Comparison of ENCODE assay signal across 16 cellular contexts in genomic region chr11:33698921-33699320, GRCh38. TPM values are rescaled to one million over a fixed set of nuclear protein-coding genes. Genes with fewer than 3 reads are reported as not detected.
"Had no signal": no experiment of that assay in that cellular context is flagged by ENCODE, and none has a peak within 500 bp of the region (broad histone marks: within the 10 kb centered on the region; RNA-seq: fewer than 3 reads in every experiment).

No MANE protein-coding gene starts in this region.

- H3K79me2 ChIP-seq: hepatocyte had no signal

- H3K27ac Mint-ChIP-seq: activated naive CD4-positive, alpha-beta T cell treated with anti-CD3 and anti-CD28 coated beads, Interleukin-2, amount 10 ng/mL, durations not matched to agents 7 days and 5 days; activated T-cell treated with anti-CD3 and anti-CD28 coated beads, Interleukin-2, amount 50 U/mL, for 24 hours; effector memory CD8-positive, alpha-beta T cell had no signal

- H3K36me3 ChIP-seq: prostate gland, thoracic aorta had no signal

- ATAC-seq: effector memory CD8-positive, alpha-beta T cell; left ventricle myocardium superior; natural killer cell; right cardiac atrium had no signal

- H3K27ac ChIP-seq: prostate gland, thoracic aorta had no signal

- H3K4me3 ChIP-seq: hepatocyte, prostate gland, thoracic aorta had no signal

- DNase-seq: activated naive CD4-positive, alpha-beta T cell treated with anti-CD3 and anti-CD28 coated beads, Interleukin-2, amount 10 ng/mL, durations not matched to agents 7 days and 5 days; activated T-cell treated with anti-CD3 and anti-CD28 coated beads, Interleukin-2, amount 50 U/mL, for 24 hours; dermis blood vessel endothelial cell; effector memory CD8-positive, alpha-beta T cell; left ventricle myocardium superior; natural killer cell; nucleus accumbens; stimulated activated CD4-positive, alpha-beta T cell treated with anti-CD3 and anti-CD28 coated beads, Interleukin-1b, Interleukin-23, amount 100 ng/mL, for 48 hours; SW 1271 had no signal

- H3K9me3 Mint-ChIP-seq: activated naive CD4-positive, alpha-beta T cell treated with anti-CD3 and anti-CD28 coated beads, Interleukin-2, amount 10 ng/mL, durations not matched to agents 7 days and 5 days; activated T-cell treated with anti-CD3 and anti-CD28 coated beads, Interleukin-2, amount 50 U/mL, for 24 hours; effector memory CD8-positive, alpha-beta T cell; natural killer cell had no signal

- H3K36me3 Mint-ChIP-seq: activated naive CD4-positive, alpha-beta T cell treated with anti-CD3 and anti-CD28 coated beads, Interleukin-2, amount 10 ng/mL, durations not matched to agents 7 days and 5 days; natural killer cell had no signal

- H3K4me2 ChIP-seq: hepatocyte had no signal

- H2AFZ ChIP-seq: hepatocyte had no signal

- H3K9me3 ChIP-seq: prostate gland, thoracic aorta had no signal

- H3K27me3 ChIP-seq: hepatocyte had no signal

- FAIRE-seq: astrocyte had no signal

RNA-seq across cellular contexts. Expression of gene C11orf91, which starts 1.7 kb away (rescaled TPM):
- total RNA-seq: astrocyte, dermis blood vessel endothelial cell, epithelial cell of proximal tubule, hepatocyte, kidney epithelial cell, left ventricle myocardium superior, natural killer cell, prostate gland, thoracic aorta had no signal
- polyA plus RNA-seq: hepatocyte, right cardiac atrium had no signal
